ENCODE assay signal across 1 cellular context in the genomic region with DNA sequence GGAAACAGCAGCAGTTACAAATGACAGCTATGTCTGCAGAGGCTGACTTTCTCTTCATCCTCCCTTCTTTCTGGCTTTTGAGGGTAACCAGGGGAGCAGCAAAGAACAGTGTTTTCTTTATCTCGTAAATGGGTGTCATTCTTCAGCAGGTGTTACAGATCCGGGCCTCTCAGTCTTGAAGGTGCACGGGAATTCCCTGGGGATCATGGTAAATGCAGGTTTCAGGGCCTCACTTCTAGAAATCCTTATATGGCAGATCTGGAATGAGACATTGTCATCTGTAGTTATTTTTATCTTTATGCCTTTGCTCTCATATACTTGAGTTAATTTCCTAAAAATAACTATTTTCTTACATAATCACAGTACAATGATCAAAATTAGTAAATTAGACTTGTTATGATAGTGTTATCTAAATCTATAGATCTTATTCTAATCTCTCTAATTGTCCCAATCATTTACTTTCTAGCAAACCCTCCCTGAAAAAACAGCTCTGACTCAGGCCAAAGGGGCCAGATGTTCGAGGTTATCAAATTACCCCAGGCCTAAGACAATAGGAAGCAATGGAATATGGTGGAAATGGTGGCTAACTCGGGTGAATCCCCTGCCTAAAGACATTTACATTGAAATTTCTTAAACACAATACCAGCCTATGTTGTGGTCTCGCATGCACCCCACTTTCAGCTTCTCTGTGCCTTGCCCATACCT.
TF ChIP-seq lines count a peak whose summit lies in the region.

No MANE protein-coding gene starts in this region.

TF ChIP-seq in HEK293T, 16 proteins besides CTCF, POLR2A, EP300 and RAD21:
- TF ChIP-seq CTBP1 (IDR thresholded peaks at IDR 0.05; ENCODE audit: borderline replicate concordance) (no peak), FOXK2 (IDR thresholded peaks at IDR 0.05) (no peak), ELF4 (IDR thresholded peaks at IDR 0.05) (no peak), ZNF384 (IDR thresholded peaks at IDR 0.05) (no peak), FOXM1 (IDR thresholded peaks at IDR 0.05; ENCODE audit: borderline replicate concordance) (no peak), FOXA1 (IDR thresholded peaks at IDR 0.05) (no peak), HDGF (IDR thresholded peaks at IDR 0.05; ENCODE audit: borderline replicate concordance) (no peak), SUZ12 (IDR thresholded peaks at IDR 0.05) (no peak), ARNT (IDR thresholded peaks at IDR 0.05) (no peak), NFRKB (IDR thresholded peaks at IDR 0.05) (no peak), BHLHE40 (IDR thresholded peaks at IDR 0.05; ENCODE audit: borderline replicate concordance) (no peak), SP1 (IDR thresholded peaks at IDR 0.05) (no peak), LEF1 (IDR thresholded peaks at IDR 0.05; ENCODE audit: borderline replicate concordance) (no peak), TARDBP (IDR thresholded peaks at IDR 0.05) (no peak), L3MBTL2 (conservative IDR thresholded peaks at IDR 0.05) (no peak)
- TF ChIP-seq, protein P1, sequence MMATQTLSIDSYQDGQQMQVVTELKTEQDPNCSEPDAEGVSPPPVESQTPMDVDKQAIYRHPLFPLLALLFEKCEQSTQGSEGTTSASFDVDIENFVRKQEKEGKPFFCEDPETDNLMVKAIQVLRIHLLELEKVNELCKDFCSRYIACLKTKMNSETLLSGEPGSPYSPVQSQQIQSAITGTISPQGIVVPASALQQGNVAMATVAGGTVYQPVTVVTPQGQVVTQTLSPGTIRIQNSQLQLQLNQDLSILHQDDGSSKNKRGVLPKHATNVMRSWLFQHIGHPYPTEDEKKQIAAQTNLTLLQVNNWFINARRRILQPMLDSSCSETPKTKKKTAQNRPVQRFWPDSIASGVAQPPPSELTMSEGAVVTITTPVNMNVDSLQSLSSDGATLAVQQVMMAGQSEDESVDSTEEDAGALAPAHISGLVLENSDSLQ (IDR thresholded peaks at IDR 0.05) = no peak
TF ChIP-seq in HEK293T: peak in this region for 0.
